Comparison of ENCODE assay signal across 8 cellular contexts in the genomic region with DNA sequence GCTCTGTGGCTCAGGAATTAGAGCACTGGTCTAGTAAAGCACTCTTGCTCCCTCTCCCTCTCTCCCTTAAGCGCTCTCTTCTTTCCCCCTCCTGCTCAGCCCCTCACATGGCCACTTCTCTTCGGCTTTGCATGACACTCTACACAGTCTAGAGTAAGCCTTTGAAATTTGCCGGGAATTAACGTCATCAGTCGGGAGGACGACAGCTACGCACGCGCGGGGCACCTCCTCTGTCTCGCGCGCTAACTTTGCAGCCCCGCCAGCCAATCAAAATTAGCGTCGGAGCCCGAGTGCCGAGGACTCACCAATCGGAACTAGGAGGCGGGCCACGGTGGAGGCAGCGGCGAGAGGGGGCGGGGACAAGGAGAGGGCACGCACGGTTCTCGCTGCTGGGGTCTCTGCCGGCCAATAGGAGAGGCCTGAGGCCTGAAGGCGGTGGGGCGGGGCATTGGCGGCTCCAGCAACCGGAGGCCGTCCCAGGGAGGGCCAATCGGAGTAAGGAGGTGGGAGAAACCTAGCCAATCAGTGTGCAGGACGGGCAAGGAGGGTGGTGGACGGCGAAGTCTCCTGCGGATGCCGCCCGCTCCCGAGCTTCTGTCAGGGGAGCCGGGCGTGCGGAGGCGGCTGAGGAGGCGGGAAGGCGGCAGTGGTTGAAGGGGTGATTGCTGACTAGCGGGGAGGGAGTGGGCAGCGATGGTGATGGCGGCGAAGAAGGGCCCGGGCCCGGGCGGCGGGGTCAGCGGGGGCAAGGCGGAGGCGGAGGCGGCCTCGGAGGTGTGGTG. TPM values are rescaled to one million over a fixed set of nuclear protein-coding genes. Genes with fewer than 3 reads are reported as not detected.
DNase-seq lines count a peak whose midpoint lies in the region; ATAC-seq, FAIRE-seq and TF ChIP-seq lines count a peak whose summit lies in the region.

A gene with protein sequence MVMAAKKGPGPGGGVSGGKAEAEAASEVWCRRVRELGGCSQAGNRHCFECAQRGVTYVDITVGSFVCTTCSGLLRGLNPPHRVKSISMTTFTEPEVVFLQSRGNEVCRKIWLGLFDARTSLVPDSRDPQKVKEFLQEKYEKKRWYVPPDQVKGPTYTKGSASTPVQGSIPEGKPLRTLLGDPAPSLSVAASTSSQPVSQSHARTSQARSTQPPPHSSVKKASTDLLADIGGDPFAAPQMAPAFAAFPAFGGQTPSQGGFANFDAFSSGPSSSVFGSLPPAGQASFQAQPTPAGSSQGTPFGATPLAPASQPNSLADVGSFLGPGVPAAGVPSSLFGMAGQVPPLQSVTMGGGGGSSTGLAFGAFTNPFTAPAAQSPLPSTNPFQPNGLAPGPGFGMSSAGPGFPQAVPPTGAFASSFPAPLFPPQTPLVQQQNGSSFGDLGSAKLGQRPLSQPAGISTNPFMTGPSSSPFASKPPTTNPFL (plus strand): TSS at position 550 of the 782 bp plus-strand sequence. CDS start 144 bp downstream, at position 694.

- ATAC-seq in GM18520 (IDR thresholded peaks at IDR 0.05; ENCODE audit: unreplicated experiment) (peak; percentile 90), HG03064 (IDR thresholded peaks at IDR 0.05; ENCODE audit: low read depth, unreplicated experiment) (peak; percentile 91), body of pancreas (peak; percentile 94), sciatic nerve (peak; percentile 99)

- H3K27ac ChIP-seq in 22Rv1, result peak within 1 kb of the TSS; percentile 91
- peak within 1 kb of the TSS; percentile 86 to 97 (median 92) for H3K27ac ChIP-seq in body of pancreas

- no peaks in the 10 kb centered on the region for H3K9me3 ChIP-seq in body of pancreas

- no peaks in the 10 kb centered on the region for H3K27me3 ChIP-seq in body of pancreas

- 0% methylated on average over 35 to 60 of the region's 60 CpGs for WGBS in body of pancreas, 2 donors

- peak; percentile 99 for DNase-seq in NCI-H2107 treated with DMSO at 0.1 percent for 48 hours (lab: John Stamatoyannopoulos, UW; ENCODE audit: unreplicated experiment)
- peak; percentile 100 for DNase-seq in body of pancreas
- peak; percentile 97 for DNase-seq in iPS DF 19.7 (ENCODE audit: low read depth, low spot score)
- peak; percentile 100 for DNase-seq in sciatic nerve (ENCODE audit: low spot score)

- peaks cover 45% of the 10 kb centered on the region for H3K4me1 ChIP-seq in body of pancreas

- intact Hi-C loops in body of pancreas (cut with DNase I), result no loop called here
- intact Hi-C loops in sciatic nerve (cut with DNase I), result no loop called here

- TF ChIP-seq CTCF in 22Rv1 (IDR thresholded peaks at IDR 0.05) (no peak), body of pancreas (IDR thresholded peaks at IDR 0.05) (no peak)

- FAIRE-seq in TTC549 (lab: Jason Lieb, UNC), result peak; percentile 95

- TF ChIP-seq POLR2A in body of pancreas (IDR thresholded peaks at IDR 0.05), result peak; percentile 91 to 98 (median 94)

- no peaks in the 10 kb centered on the region for H3K36me3 ChIP-seq in body of pancreas (replicated peaks in 1 of 2; ENCODE audit: insufficient read depth in 1 of 2, low read depth in 2 of 2)

- peak within 1 kb of the TSS; percentile 30 to 61 for H3K4me3 ChIP-seq in body of pancreas

RNA-seq across cellular contexts. Expression of the gene that starts here (rescaled TPM):
- 10 to 100 TPM; 20.4 to 24.6 TPM for total RNA-seq in body of pancreas
- 30.6 TPM for total RNA-seq in sciatic nerve

Comparison
In these comparisons a context has a peak if more than half of its experiments do, and no peak if none do; other contexts are left out.
1. Peak in every context shown above with its lines: DNase-seq, ATAC-seq, H3K4me3 ChIP-seq and H3K27ac ChIP-seq.